In genomic region chr14:84351646-84352045, GRCh38 we compare ENCODE assay signal across 26 cellular contexts.
"Had no signal": no experiment of that assay in that cellular context is flagged by ENCODE, and none has a peak within 500 bp of the region (broad histone marks: within the 10 kb centered on the region; RNA-seq: fewer than 3 reads in every experiment).

No MANE protein-coding gene starts in this region.

- ATAC-seq: activated CD4-positive, alpha-beta T cell treated with anti-CD3 and anti-CD28 coated beads for 36 hours; activated CD8-positive, alpha-beta T cell treated with anti-CD3 and anti-CD28 coated beads for 36 hours; activated T-cell treated with anti-CD3 and anti-CD28 coated beads, Interleukin-2, amount 50 U/mL, for 4 hours; activated T-helper 17 cell treated with anti-CD3 and anti-CD28 coated beads, Interleukin-2, amount 50 U/mL, for 72 hours; gastrocnemius medialis; heart left ventricle had no signal

- H3K27me3 ChIP-seq: adrenal gland, colonic mucosa, esophagus squamous epithelium, gastrocnemius medialis, heart left ventricle had no signal

- H3K27ac ChIP-seq: adrenal gland, colonic mucosa, epithelial cell of prostate, esophagus squamous epithelium, gastrocnemius medialis, heart left ventricle had no signal

- H3K4me1 ChIP-seq: adrenal gland, colonic mucosa, esophagus squamous epithelium, gastrocnemius medialis, heart left ventricle had no signal

- H3K36me3 Mint-ChIP-seq: activated naive CD4-positive, alpha-beta T cell treated with anti-CD3 and anti-CD28 coated beads, Interleukin-2, amount 50 U/mL, for 24 hours; activated naive CD8-positive, alpha-beta T cell treated with anti-CD3 and anti-CD28 coated beads for 36 hours had no signal

- H3K36me3 ChIP-seq: adrenal gland, colonic mucosa, esophagus squamous epithelium, gastrocnemius medialis, heart left ventricle had no signal

- H3K27ac Mint-ChIP-seq: activated CD4-positive, alpha-beta T cell treated with anti-CD3 and anti-CD28 coated beads for 36 hours; activated CD8-positive, alpha-beta T cell treated with anti-CD3 and anti-CD28 coated beads for 36 hours; activated naive CD4-positive, alpha-beta T cell treated with anti-CD3 and anti-CD28 coated beads for 36 hours; activated naive CD4-positive, alpha-beta T cell treated with anti-CD3 and anti-CD28 coated beads, Interleukin-2, amount 50 U/mL, for 24 hours; activated naive CD8-positive, alpha-beta T cell treated with anti-CD3 and anti-CD28 coated beads for 36 hours; activated naive CD8-positive, alpha-beta T cell treated with anti-CD3 and anti-CD28 coated beads, Interleukin-2, amount 50 U/mL, for 24 hours; activated T-helper 17 cell treated with anti-CD3 and anti-CD28 coated beads, Interleukin-2, amount 50 U/mL, for 72 hours had no signal

- H3K27me3 Mint-ChIP-seq: activated CD4-positive, alpha-beta T cell treated with anti-CD3 and anti-CD28 coated beads for 36 hours; activated CD8-positive, alpha-beta T cell treated with anti-CD3 and anti-CD28 coated beads for 36 hours; activated naive CD4-positive, alpha-beta T cell treated with anti-CD3 and anti-CD28 coated beads, Interleukin-2, amount 50 U/mL, for 24 hours; activated naive CD8-positive, alpha-beta T cell treated with anti-CD3 and anti-CD28 coated beads for 36 hours; activated naive CD8-positive, alpha-beta T cell treated with anti-CD3 and anti-CD28 coated beads, Interleukin-2, amount 50 U/mL, for 24 hours; activated T-helper 17 cell treated with anti-CD3 and anti-CD28 coated beads, Interleukin-2, amount 50 U/mL, for 72 hours had no signal

- H3K4me1 Mint-ChIP-seq: activated CD4-positive, alpha-beta T cell treated with anti-CD3 and anti-CD28 coated beads for 36 hours; activated naive CD4-positive, alpha-beta T cell treated with anti-CD3 and anti-CD28 coated beads, Interleukin-2, amount 50 U/mL, for 24 hours; activated naive CD8-positive, alpha-beta T cell treated with anti-CD3 and anti-CD28 coated beads for 36 hours; activated naive CD8-positive, alpha-beta T cell treated with anti-CD3 and anti-CD28 coated beads, Interleukin-2, amount 50 U/mL, for 24 hours; activated T-helper 17 cell treated with anti-CD3 and anti-CD28 coated beads, Interleukin-2, amount 50 U/mL, for 72 hours had no signal

- H3K4me3 ChIP-seq: adrenal gland, colonic mucosa, esophagus squamous epithelium, gastrocnemius medialis, heart left ventricle had no signal

- H3K9me3 ChIP-seq: adrenal gland, colonic mucosa, esophagus squamous epithelium, gastrocnemius medialis had no signal

- H3K4me3 Mint-ChIP-seq: activated CD4-positive, alpha-beta T cell treated with anti-CD3 and anti-CD28 coated beads for 36 hours; activated CD8-positive, alpha-beta T cell treated with anti-CD3 and anti-CD28 coated beads for 36 hours; activated naive CD4-positive, alpha-beta T cell treated with anti-CD3 and anti-CD28 coated beads for 36 hours; activated naive CD4-positive, alpha-beta T cell treated with anti-CD3 and anti-CD28 coated beads, Interleukin-2, amount 50 U/mL, for 24 hours; activated naive CD8-positive, alpha-beta T cell treated with anti-CD3 and anti-CD28 coated beads for 36 hours; activated naive CD8-positive, alpha-beta T cell treated with anti-CD3 and anti-CD28 coated beads, Interleukin-2, amount 50 U/mL, for 24 hours; activated T-cell treated with anti-CD3 and anti-CD28 coated beads, Interleukin-2, amount 50 U/mL, for 4 hours; activated T-helper 17 cell treated with anti-CD3 and anti-CD28 coated beads, Interleukin-2, amount 50 U/mL, for 72 hours had no signal

- DNase-seq: activated CD4-positive, alpha-beta T cell treated with anti-CD3 and anti-CD28 coated beads for 36 hours; activated CD4-positive, alpha-beta T cell treated with anti-CD3 and anti-CD28 coated beads, Interleukin-2, amount 50 U/mL, for 1 hour; activated CD4-positive, alpha-beta T cell treated with anti-CD3 and anti-CD28 coated beads, Interleukin-2, amount 50 U/mL, for 48 hours; activated CD4-positive, CD25-positive, alpha-beta regulatory T cell; activated CD4-positive, CD25-positive, alpha-beta regulatory T cell treated with anti-CD3 and anti-CD28 coated beads, Interleukin-2, amount 50 U/mL, for 72 hours; activated CD8-positive, alpha-beta memory T cell treated with anti-CD3 and anti-CD28 coated beads for 24 hours; activated CD8-positive, alpha-beta T cell treated with anti-CD3 and anti-CD28 coated beads for 36 hours; activated effector memory CD4-positive, alpha-beta T cell treated with Interleukin-2 at 50 U/mL for 16 hours; activated gamma-delta T cell treated with Interleukin-2 at 50 U/mL for 16 hours; activated naive CD4-positive, alpha-beta T cell treated with anti-CD3 and anti-CD28 coated beads for 36 hours; activated naive CD8-positive, alpha-beta T cell treated with anti-CD3 and anti-CD28 coated beads for 36 hours; activated naive CD8-positive, alpha-beta T cell treated with anti-CD3 and anti-CD28 coated beads, Interleukin-2, amount 50 U/mL, for 24 hours; activated T-cell treated with anti-CD3 and anti-CD28 coated beads, Interleukin-2, amount 50 U/mL, for 4 hours; adrenal gland; anterior cingulate cortex; caudate nucleus; colonic mucosa; effector CD8-positive, alpha-beta T cell; esophagus squamous epithelium; gastrocnemius medialis; glutamatergic neuron; heart left ventricle; T-helper 2 cell had no signal
